8 cellular contexts compared by ENCODE assay signal in the genomic region with DNA sequence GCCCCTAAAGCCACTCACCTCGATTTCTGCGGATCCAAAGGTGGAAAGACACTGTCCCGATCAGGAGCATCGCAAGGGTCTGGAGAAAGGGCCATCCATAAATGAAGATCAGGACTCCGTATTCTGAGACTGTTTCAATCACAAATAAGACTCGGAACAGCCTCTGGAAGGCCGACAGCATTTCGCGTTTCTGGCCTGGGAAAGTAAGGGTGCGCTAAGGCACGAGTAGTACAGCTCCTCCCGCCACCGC. TPM values are rescaled to one million over a fixed set of nuclear protein-coding genes. Genes with fewer than 3 reads are reported as not detected.
DNase-seq lines count a peak whose midpoint lies in the region; ATAC-seq and TF ChIP-seq lines count a peak whose summit lies in the region.

No MANE protein-coding gene starts in this region.

- H3K27me3 Mint-ChIP-seq in CD8-positive, alpha-beta T cell (ENCODE audit: low read depth), result peaks cover 20% of the 10 kb centered on the region

- intact Hi-C loops in CD8-positive, alpha-beta T cell (cut with DNase I, micrococcal nuclease), result no loop called here
- intact Hi-C loops in lower lobe of right lung (cut with DNase I) (no loop called here), uterus (cut with DNase I; ENCODE audit: low total_unique reads) (no loop called here)

- TF ChIP-seq POLR2A in uterus (IDR thresholded peaks at IDR 0.05), result no peak

- H3K4me1 ChIP-seq in CD8-positive, alpha-beta T cell (ENCODE audit: insufficient read depth, low read length), result peaks cover 5% of the 10 kb centered on the region
- H3K4me1 ChIP-seq in lower lobe of right lung (peaks cover 6% of the 10 kb centered on the region), uterus (no peaks in the 10 kb centered on the region)

- H3K27me3 ChIP-seq in CD8-positive, alpha-beta T cell (ENCODE audit: insufficient read depth, low read length), result no peaks in the 10 kb centered on the region
- H3K27me3 ChIP-seq in lower lobe of right lung (ENCODE audit: low read depth), result peaks cover 1% of the 10 kb centered on the region
- no peaks in the 10 kb centered on the region for H3K27me3 ChIP-seq in uterus

- TF ChIP-seq CTCF in CD8-positive, alpha-beta T cell (IDR thresholded peaks at IDR 0.05), result no peak
- TF ChIP-seq CTCF in astrocyte of the cerebellum (IDR thresholded peaks at IDR 0.05; ENCODE audit: low read depth, low read length, missing control alignments) (no peak), lower lobe of right lung (IDR thresholded peaks at IDR 0.05) (no peak), uterus (IDR thresholded peaks at IDR 0.05) (no peak)

- no peak overlapping the region for H3K27ac Mint-ChIP-seq in CD8-positive, alpha-beta T cell

- in situ Hi-C loops in astrocyte of the cerebellum (cut with HindIII; ENCODE audit: low sequenced_read_pairs), result no loop called here

- H3K4me3 Mint-ChIP-seq in CD8-positive, alpha-beta T cell, result peak overlapping the region; percentile 95

- H3K9me3 Mint-ChIP-seq in CD8-positive, alpha-beta T cell, result no peaks in the 10 kb centered on the region

- no peaks in the 10 kb centered on the region for H3K9me3 ChIP-seq in CD8-positive, alpha-beta T cell (ENCODE audit: low read length)
- H3K9me3 ChIP-seq in lower lobe of right lung, result no peaks in the 10 kb centered on the region
- H3K9me3 ChIP-seq in uterus, result no peaks in the 10 kb centered on the region

- H3K4me1 Mint-ChIP-seq in CD8-positive, alpha-beta T cell (ENCODE audit: low read depth), result peaks cover 21% of the 10 kb centered on the region

- CTCF ChIA-PET in CD8-positive, alpha-beta T cell (lab: Charles Lee), result no interaction called here

- H3K36me3 ChIP-seq in CD8-positive, alpha-beta T cell (ENCODE audit: insufficient read depth, low read length), result no peaks in the 10 kb centered on the region
- H3K36me3 ChIP-seq in lower lobe of right lung (no peaks in the 10 kb centered on the region), uterus (no peaks in the 10 kb centered on the region)

- no peak overlapping the region for H3K27ac ChIP-seq in CD8-positive, alpha-beta T cell (ENCODE audit: low read depth, low read length)
- H3K27ac ChIP-seq in lower lobe of right lung (peak overlapping the region; percentile 37), uterus (peak overlapping the region; percentile 40 to 62)

- peaks cover 10% of the 10 kb centered on the region for H3K36me3 Mint-ChIP-seq in CD8-positive, alpha-beta T cell

- no peak for DNase-seq in CD8-positive, alpha-beta T cell
- DNase-seq in astrocyte of the cerebellum (ENCODE audit: low read depth) (no peak), lower lobe of right lung (no peak), uterus (no peak), kidney tubule cell (ENCODE audit: low spot score) (no peak), Kasumi-1 (lab: John Stamatoyannopoulos, UW) (no peak)
- no peak for DNase-seq in central memory CD4-positive, alpha-beta T cell

- ATAC-seq in CD8-positive, alpha-beta T cell, result no peak
- ATAC-seq in HG02943 (IDR thresholded peaks at IDR 0.05; ENCODE audit: low read depth, unreplicated experiment), result peak; percentile 38
- ATAC-seq in lower lobe of right lung, result peak in 1 of 2 donors; percentile 79

- peak overlapping the region; percentile 83 for H3K4me3 ChIP-seq in CD8-positive, alpha-beta T cell (ENCODE audit: low read depth, low read length)
- H3K4me3 ChIP-seq in astrocyte of the cerebellum (ENCODE audit: low read depth, low read length), result peak overlapping the region; percentile 53
- H3K4me3 ChIP-seq in lower lobe of right lung, result peak overlapping the region; percentile 72
- peak overlapping the region; percentile 60 to 63 for H3K4me3 ChIP-seq in uterus

- POLR2A ChIA-PET in CD8-positive, alpha-beta T cell (lab: Charles Lee), result no interaction called here

RNA-seq across cellular contexts. Expression of gene DPPA5, which starts 44.6 kb away (rescaled TPM):
- not detected for total RNA-seq in CD8-positive, alpha-beta T cell
- not detected for total RNA-seq in lower lobe of right lung
- not detected for total RNA-seq in uterus

RNA-seq across cellular contexts. Expression of gene KHDC1, which starts 46.5 kb away (rescaled TPM):
- under 1 TPM; 0.60 to 0.86 TPM for total RNA-seq in CD8-positive, alpha-beta T cell
- total RNA-seq in lower lobe of right lung (1.7 TPM), uterus (1 to 10 TPM in 3 of 4 donors, not detected in 1; 1.0 to 4.8 (median 1.8) TPM)

RNA-seq across cellular contexts. Expression of gene KHDC3L, which starts 53.0 kb away (rescaled TPM):
- not detected for total RNA-seq in CD8-positive, alpha-beta T cell
- total RNA-seq in lower lobe of right lung, result not detected
- under 1 TPM in 1 of 4 donors, not detected in 3; 0.28 TPM for total RNA-seq in uterus
